In the genomic region with DNA sequence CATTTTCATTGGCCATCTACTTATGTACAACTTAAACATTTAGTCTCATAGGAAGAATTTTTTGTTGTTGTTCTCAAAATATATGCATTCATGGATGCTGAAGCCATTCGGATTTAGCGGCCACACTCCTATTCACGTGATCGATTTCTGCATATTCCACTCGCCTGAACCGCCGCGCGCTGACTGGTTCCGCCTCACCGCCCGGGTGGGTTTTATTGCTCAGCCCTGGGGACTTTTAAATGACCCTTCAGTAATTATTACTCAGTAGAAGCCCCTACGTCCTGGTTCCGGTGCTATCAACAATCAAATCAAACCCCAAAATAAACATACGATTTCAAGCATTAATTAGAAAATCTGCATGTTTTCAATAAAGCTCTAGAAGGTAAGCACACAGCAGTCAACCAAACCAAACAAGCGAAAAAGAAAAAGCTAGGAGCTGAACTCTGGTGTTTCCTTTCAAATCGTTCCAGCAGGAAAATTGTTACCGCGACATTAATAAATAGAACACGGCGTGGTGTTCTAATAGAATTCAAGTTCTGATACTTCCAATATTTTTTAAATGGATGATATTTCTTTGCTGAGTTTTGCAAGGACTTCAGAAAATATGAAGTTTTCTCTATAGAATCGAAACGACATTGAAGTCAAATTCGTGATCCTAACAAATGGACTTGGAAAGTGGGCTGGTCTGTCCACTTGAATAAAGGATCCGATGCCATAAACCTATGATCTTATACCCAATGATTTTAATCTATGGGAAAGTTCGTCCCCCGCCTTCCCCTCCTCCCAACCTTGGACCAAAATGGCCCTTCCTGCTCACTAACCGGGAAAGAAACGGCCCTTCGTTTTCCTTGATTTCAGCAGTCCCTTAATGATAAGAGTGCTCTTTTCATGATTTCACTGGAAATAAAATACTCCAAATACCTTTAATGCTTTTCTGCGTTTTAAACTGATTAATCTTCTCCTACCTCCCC, we compare ENCODE assay signal across 24 cellular contexts. TPM values are rescaled to one million over a fixed set of nuclear protein-coding genes. Genes with fewer than 3 reads are reported as not detected.
DNase-seq lines count a peak whose midpoint lies in the region; ATAC-seq, FAIRE-seq and TF ChIP-seq lines count a peak whose summit lies in the region.
"Had no signal": no experiment of that assay in that cellular context is flagged by ENCODE, and none has a peak within 500 bp of the region (broad histone marks: within the 10 kb centered on the region; RNA-seq: fewer than 3 reads in every experiment).

No MANE protein-coding gene starts in this region.

- FAIRE-seq in A549 (lab: Jason Lieb, UNC), result no peak
- FAIRE-seq: colon, endometrium, GM12891, TTC549 had no signal

- H3K79me2 ChIP-seq in mammary epithelial cell (ENCODE audit: insufficient read depth, low read length), result no peaks in the 10 kb centered on the region

- no peak for ATAC-seq in A549
- ATAC-seq in activated T-cell treated with anti-CD3 and anti-CD28 coated beads, Interleukin-2, amount 50 U/mL, for 4 hours, result no peak
- ATAC-seq: natural killer cell had no signal

- POLR2A ChIA-PET in A549 (lab: Yijun Ruan, JAX), result no interaction called here

- H3K27ac Mint-ChIP-seq in HFFc6, result peak overlapping the region; percentile 89
- H3K27ac Mint-ChIP-seq: CD14-positive monocyte, natural killer cell had no signal

- no peaks in the 10 kb centered on the region for H3K9me3 ChIP-seq in A549
- no peaks in the 10 kb centered on the region for H3K9me3 ChIP-seq in mammary epithelial cell (replicated peaks; ENCODE audit: insufficient read depth, low read length)
- H3K9me3 ChIP-seq in breast epithelium, result no peaks in the 10 kb centered on the region
- no peaks in the 10 kb centered on the region for H3K9me3 ChIP-seq in spleen

- BruUV-seq in mammary epithelial cell (replicated peaks; lab: Mats Ljungman, UMichigan), result no TSS peak

- intact Hi-C loops in mammary epithelial cell (cut with micrococcal nuclease) (no loop called here), breast epithelium (cut with DNase I; ENCODE audit: low total_unique reads) (no loop called here), spleen (cut with DNase I; ENCODE audit: low total_unique reads) (no loop called here)

- H3K36me3 Mint-ChIP-seq in HFFc6 (ENCODE audit: low read depth), result peaks cover 53% of the 10 kb centered on the region
- H3K36me3 Mint-ChIP-seq in activated T-cell treated with anti-CD3 and anti-CD28 coated beads, Interleukin-2, amount 50 U/mL, for 4 hours (ENCODE audit: insufficient read depth), result no peaks in the 10 kb centered on the region

- H4K20me1 ChIP-seq in mammary epithelial cell (ENCODE audit: insufficient read depth, low read length), result no peaks in the 10 kb centered on the region

- H3K4me3 Mint-ChIP-seq in HFFc6, result peak overlapping the region; percentile 85
- no peak overlapping the region for H3K4me3 Mint-ChIP-seq in activated T-cell treated with anti-CD3 and anti-CD28 coated beads, Interleukin-2, amount 50 U/mL, for 4 hours
- H3K4me3 Mint-ChIP-seq: natural killer cell had no signal

- H3K36me3 ChIP-seq in brain microvascular endothelial cell (replicated peaks) (no peaks in the 10 kb centered on the region), mammary epithelial cell (ENCODE audit: insufficient read depth, low read length) (no peaks in the 10 kb centered on the region), breast epithelium (no peaks in the 10 kb centered on the region), spleen (no peaks in the 10 kb centered on the region)

- no peak for TF ChIP-seq POLR2A in A549 (IDR thresholded peaks at IDR 0.05; ENCODE audit: low read length)
- TF ChIP-seq POLR2A in breast epithelium (IDR thresholded peaks at IDR 0.05), result no peak
- TF ChIP-seq POLR2A in spleen (IDR thresholded peaks at IDR 0.05), result no peak

- no peak for TF ChIP-seq CTCF in A549 (IDR thresholded peaks at IDR 0.05)
- TF ChIP-seq CTCF in HFFc6 (IDR thresholded peaks at IDR 0.05), result no peak
- TF ChIP-seq CTCF in brain microvascular endothelial cell (IDR thresholded peaks at IDR 0.05; ENCODE audit: low read depth, low read length, missing control alignments), result no peak
- no peak for TF ChIP-seq CTCF in mammary epithelial cell (conservative IDR thresholded peaks at IDR 0.05 in 1 of 2, IDR thresholded peaks at IDR 0.05 in 1 of 2; ENCODE audit: extremely low read depth in 1 of 2, insufficient read depth in 1 of 2, low read depth in 1 of 2, low read length in 2 of 2)
- TF ChIP-seq CTCF in breast epithelium (IDR thresholded peaks at IDR 0.05), result no peak
- TF ChIP-seq CTCF in spleen (IDR thresholded peaks at IDR 0.05 in 8 of 11, conservative IDR thresholded peaks at IDR 0.05 in 3 of 11), result no peak

- H3K4me2 ChIP-seq in A549, result no peak overlapping the region
- H3K4me2 ChIP-seq in mammary epithelial cell (ENCODE audit: insufficient read depth, low read depth, low read length), result no peak overlapping the region

- no peaks in the 10 kb centered on the region for H3K9me3 Mint-ChIP-seq in HFFc6
- H3K9me3 Mint-ChIP-seq in activated T-cell treated with anti-CD3 and anti-CD28 coated beads, Interleukin-2, amount 50 U/mL, for 4 hours, result no peaks in the 10 kb centered on the region

- no peak overlapping the region for H3K9ac ChIP-seq in mammary epithelial cell (ENCODE audit: insufficient read depth, low read length)

- no peaks in the 10 kb centered on the region; the same call in 1 of the 2 replicates for H3K27me3 Mint-ChIP-seq in HFFc6 (ENCODE audit: insufficient read depth)
- peaks cover 88% of the 10 kb centered on the region for H3K27me3 Mint-ChIP-seq in activated T-cell treated with anti-CD3 and anti-CD28 coated beads, Interleukin-2, amount 50 U/mL, for 4 hours (ENCODE audit: low read depth)

- in situ Hi-C loops in brain microvascular endothelial cell (cut with HindIII; ENCODE audit: low pct_ligation_motif_present, low sequenced_read_pairs) (no loop called here), mammary epithelial cell (cut with MboI; ENCODE audit: low sequenced_read_pairs in 2 of 2) (no loop called here)

- DNase-seq in A549 (ENCODE audit: low read depth in 1 of 2, low spot score in 1 of 2) (no peak), HFFc6 (no peak), brain microvascular endothelial cell (no peak), left kidney (ENCODE audit: low read depth, low spot score) (peak; percentile 59), mammary epithelial cell (no peak), breast epithelium (ENCODE audit: low spot score in 2 of 2) (no peak), spleen (no peak)
- DNase-seq in activated T-cell treated with anti-CD3 and anti-CD28 coated beads, Interleukin-2, amount 50 U/mL, for 4 hours, result no peak
- DNase-seq: activated CD4-positive, alpha-beta T cell treated with anti-CD3 and anti-CD28 coated beads, Interleukin-2, amount 50 U/mL, for 1 hour; activated naive CD4-positive, alpha-beta T cell; aorta; DMS53; hypothalamus; kidney glomerular epithelial cell; natural killer cell; NCI-H1930; NCI-H446 treated with DMSO at 0.1 percent for 48 hours had no signal

- CTCF ChIA-PET in A549 (lab: Yijun Ruan, JAX) (interaction anchor here (0.6 kb wide), 1 partner anchor 272 kb away, joined by 3 read pairs; no protein-coding TSS in a partner anchor), mammary epithelial cell (lab: Charles Lee; ENCODE audit: low non-redundant PET) (no interaction called here)

- H3K4me3 ChIP-seq in A549 (no peak overlapping the region), brain microvascular endothelial cell (ENCODE audit: low read depth, low read length) (peak overlapping the region; percentile 44), mammary epithelial cell (replicated peaks in 1 of 3; ENCODE audit: insufficient read depth in 1 of 3, low read depth in 2 of 3, low read length in 3 of 3) (no peak overlapping the region), breast epithelium (no peak overlapping the region), spleen (no peak overlapping the region)

- WGBS in A549 (ENCODE audit: missing lambda C conversion rate), result 64% methylated on average over 31 of the region's 31 CpGs
- WGBS in mammary epithelial cell (ENCODE audit: low coverage, missing lambda C conversion rate), result 26% methylated on average over 31 of the region's 31 CpGs
- 12 to 18% (median 15%) methylated on average over 31 of the region's 31 CpGs for WGBS in spleen, 5 donors

- peaks cover 64% of the 10 kb centered on the region for H3K4me1 Mint-ChIP-seq in HFFc6 (ENCODE audit: low read depth)
- peaks cover 2% of the 10 kb centered on the region for H3K4me1 Mint-ChIP-seq in activated T-cell treated with anti-CD3 and anti-CD28 coated beads, Interleukin-2, amount 50 U/mL, for 4 hours (ENCODE audit: low read depth)
- H3K4me1 Mint-ChIP-seq: natural killer cell had no signal

- H3K4me1 ChIP-seq in A549 (no peaks in the 10 kb centered on the region), mammary epithelial cell (ENCODE audit: insufficient read depth, low read length) (no peaks in the 10 kb centered on the region), breast epithelium (no peaks in the 10 kb centered on the region), spleen (peaks cover 0 to 22% (median 12%) of the 10 kb centered on the region in 6 donors)

- H3K27me3 ChIP-seq in brain microvascular endothelial cell (replicated peaks) (peaks cover 64% of the 10 kb centered on the region), mammary epithelial cell (ENCODE audit: insufficient read depth, low read length) (peaks cover 57% of the 10 kb centered on the region), breast epithelium (peaks cover 0 to 97% of the 10 kb centered on the region in 2 donors), spleen (replicated peaks in 1 of 7) (peaks cover 0 to 100% (median 92%) of the 10 kb centered on the region in 7 donors)

- H2AFZ ChIP-seq in mammary epithelial cell (ENCODE audit: low read depth, low read length), result no peak overlapping the region

- TF ChIP-seq EP300 in A549 (IDR thresholded peaks at IDR 0.05), result no peak

- H3K27ac ChIP-seq in A549 (no peak overlapping the region), brain microvascular endothelial cell (no peak overlapping the region), mammary epithelial cell (ENCODE audit: insufficient read depth, low read depth, low read length) (no peak overlapping the region), breast epithelium (no peak overlapping the region), spleen (no peak overlapping the region)

- TF ChIP-seq RAD21 in A549 (conservative IDR thresholded peaks at IDR 0.05 in 1 of 2, IDR thresholded peaks at IDR 0.05 in 1 of 2), result no peak

- dilution Hi-C loops in mammary epithelial cell (cut with HindIII; ENCODE audit: low sequenced_read_pairs), result no loop called here

RNA-seq across cellular contexts. Expression of gene PAX3, which starts 9.2 kb away (rescaled TPM):
- polyA plus RNA-seq in A549 (2011; rRNA removed) (not detected in 2 replicates), A549 (2017; fragmentation: RNase III; extraction: RNeasy Plus Mini Kit Qiagen cat#74134 plus additional on column Dnase treatment) (not detected in 3 replicates), mammary epithelial cell (not detected), spleen (not detected)
- polyA plus RNA-seq in A549 (2012; cell fraction: cytosol; rRNA removed), result not detected in 2 replicates
- polyA plus RNA-seq in A549 (2012; cell fraction: nucleus; rRNA removed), result not detected in 2 replicates
- not detected in 2 replicates for polyA minus RNA-seq in A549 (2011; rRNA and poly(A)+ RNA removed)
- 10 to 100 TPM; 13.2 to 20.7 (median 16.4) TPM for total RNA-seq in HFFc6 (2021; fragmentation: NEBNext Ultra II Directional; extraction: Animal tissue kit (Norgen Biotek cat#: 25700))
- total RNA-seq in mammary epithelial cell (not detected), breast epithelium (1 to 10 TPM in 2 of 3 donors, under 1 TPM in 1; 0.29 to 2.9 (median 2.3) TPM), spleen (under 1 TPM in 1 of 7 donors, not detected in 6; 0.26 TPM)
- polyA minus RNA-seq in mammary epithelial cell, result not detected
- not detected for total RNA-seq in activated T-cell treated with anti-CD3 and anti-CD28 coated beads, Interleukin-2, amount 50 U/mL, for 4 hours
- total RNA-seq: fibroblast of villous mesenchyme, mesenteric fat pad, natural killer cell had no signal
- polyA plus RNA-seq: aorta, CD14-positive monocyte had no signal
